Comparison of ENCODE assay signal across 16 cellular contexts in the genomic region with DNA sequence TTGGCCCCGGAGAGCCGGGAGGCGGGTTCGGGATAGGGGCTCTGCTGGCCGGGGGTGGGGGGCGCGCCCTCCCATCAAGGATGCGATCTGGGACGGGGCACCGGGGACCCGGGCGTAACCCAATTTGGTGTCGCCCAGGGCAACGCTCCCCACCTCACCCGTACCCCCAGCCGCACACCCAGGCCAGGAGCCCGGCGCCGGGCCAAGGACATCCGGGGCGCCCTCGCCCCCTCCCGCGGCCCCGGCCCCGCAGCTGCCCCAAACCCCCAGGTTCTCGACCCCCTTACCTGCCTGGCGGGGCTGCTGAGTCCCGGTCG. TPM values are rescaled to one million over a fixed set of nuclear protein-coding genes. Genes with fewer than 3 reads are reported as not detected.
DNase-seq lines count a peak whose midpoint lies in the region; ATAC-seq and TF ChIP-seq lines count a peak whose summit lies in the region.
"Had no signal": no experiment of that assay in that cellular context is flagged by ENCODE, and none has a peak within 500 bp of the region (broad histone marks: within the 10 kb centered on the region; RNA-seq: fewer than 3 reads in every experiment).

No MANE protein-coding gene starts in this region.

- H3K79me1 ChIP-seq in trophoblast cell (ENCODE audit: low read length), result peaks cover under 1% of the 10 kb centered on the region

- TF ChIP-seq CTCF in AG04450 (IDR thresholded peaks at IDR 0.05; ENCODE audit: low read depth, low read length) (no peak), esophagus muscularis mucosa (IDR thresholded peaks at IDR 0.05) (no peak)

- intact Hi-C loops in esophagus muscularis mucosa (cut with DNase I), result no loop called here

- POLR2A ChIA-PET in AG04450 (lab: Yijun Ruan, JAX) (no interaction called here), HEK293T (lab: Yijun Ruan, JAX) (no interaction called here)

- no peak overlapping the region for H2BK120ac ChIP-seq in trophoblast cell (ENCODE audit: insufficient read depth, low read length, poor library complexity)

- H2BK5ac ChIP-seq in trophoblast cell (ENCODE audit: low read depth, low read length, poor library complexity), result no peak overlapping the region

- no peak overlapping the region for H4K12ac ChIP-seq in trophoblast cell (ENCODE audit: low read depth, low read length)

- H3K18ac ChIP-seq in trophoblast cell (ENCODE audit: low read length), result no peak overlapping the region

- CTCF ChIA-PET in AG04450 (lab: Charles Lee), result interaction anchor here (0.9 kb wide), 2 partner anchors 13 to 16 kb away, joined by 3 to 5 read pairs; no protein-coding TSS in a partner anchor
- CTCF ChIA-PET in HEK293T (lab: Yijun Ruan, JAX), result no interaction called here

- H3K14ac ChIP-seq in trophoblast cell (ENCODE audit: low read length), result no peak overlapping the region

- H3K27ac ChIP-seq in AG04450 (ENCODE audit: low read depth, low read length) (no peak overlapping the region), HUES64 (ENCODE audit: low read depth, low read length) (no peak overlapping the region), esophagus muscularis mucosa (replicated peaks in 1 of 4) (no peak overlapping the region), trophoblast cell (ENCODE audit: low read depth, low read length) (no peak overlapping the region)

- 49% methylated on average over 22 of the region's 30 CpGs for WGBS in HUES64
- no CpG with 5 or more reads among the region's 30 CpGs for WGBS in esophagus muscularis mucosa
- no CpG with 5 or more reads among the region's 30 CpGs for WGBS in trophoblast cell (ENCODE audit: extremely low coverage, insufficient coverage, insufficient read length)

- no peak for DNase-seq in AG04450 (ENCODE audit: low read depth, low spot score)
- no peak for DNase-seq in esophagus muscularis mucosa (ENCODE audit: extremely low spot score)
- no peak for DNase-seq in trophoblast cell
- DNase-seq in HEK293T (ENCODE audit: extremely low spot score), result no peak
- no peak for DNase-seq in NCI-H1694 (lab: John Stamatoyannopoulos, UW)
- DNase-seq in anterior cingulate cortex (lab: John Stamatoyannopoulos, UW), result no peak
- DNase-seq: activated CD4-positive, alpha-beta T cell treated with anti-CD3 and anti-CD28 coated beads, Interleukin-2, amount 50 U/mL, for 48 hours; NCI-H1930; OCI-M1; T-helper 17 cell had no signal

- no peak overlapping the region for H2BK12ac ChIP-seq in trophoblast cell (ENCODE audit: low read length)

- H3K79me2 ChIP-seq in trophoblast cell (ENCODE audit: control insufficient read depth, insufficient read depth, low read length, poor library complexity), result no peaks in the 10 kb centered on the region

- TF ChIP-seq POLR2A in esophagus muscularis mucosa (IDR thresholded peaks at IDR 0.05; ENCODE audit: low read depth), result no peak

- peak overlapping the region; percentile 63 for H3K4me3 ChIP-seq in AG04450 (ENCODE audit: low read depth, low read length)
- H3K4me3 ChIP-seq in HUES64 (ENCODE audit: low read length), result peak overlapping the region; percentile 35
- peak overlapping the region; percentile 40 to 56 (median 43) for H3K4me3 ChIP-seq in esophagus muscularis mucosa
- H3K4me3 ChIP-seq in trophoblast cell (ENCODE audit: low read depth, low read length), result no peak overlapping the region

- TF ChIP-seq EP300 in esophagus muscularis mucosa (IDR thresholded peaks at IDR 0.05), result no peak

- no peaks in the 10 kb centered on the region for H3K27me3 ChIP-seq in AG04450 (ENCODE audit: control insufficient read depth, insufficient read depth, low read length)
- peaks cover 49% of the 10 kb centered on the region for H3K27me3 ChIP-seq in HUES64 (ENCODE audit: insufficient read depth, low read length)
- H3K27me3 ChIP-seq in esophagus muscularis mucosa, result peaks cover 5 to 98% (median 30%) of the 10 kb centered on the region in 4 donors
- peaks cover 31% of the 10 kb centered on the region for H3K27me3 ChIP-seq in trophoblast cell (ENCODE audit: insufficient read depth, low read length)

- no peak overlapping the region for H2AK5ac ChIP-seq in trophoblast cell (ENCODE audit: low read length)

- H3K4me1 ChIP-seq in HUES64 (ENCODE audit: insufficient read depth, low read length), result no peaks in the 10 kb centered on the region
- peaks cover 17 to 33% (median 30%) of the 10 kb centered on the region in 4 donors for H3K4me1 ChIP-seq in esophagus muscularis mucosa
- peaks cover 0 to 3% of the 10 kb centered on the region in 2 experiments for H3K4me1 ChIP-seq in trophoblast cell (ENCODE audit: control insufficient read depth in 1 of 2, insufficient read depth in 2 of 2, low read length in 2 of 2)

- H3K4me2 ChIP-seq in trophoblast cell (ENCODE audit: low read length), result peak overlapping the region; percentile 51

- H3K9ac ChIP-seq in HUES64 (ENCODE audit: low read depth, low read length) (no peak overlapping the region), trophoblast cell (ENCODE audit: low read length) (no peak overlapping the region)

- H3K23ac ChIP-seq in trophoblast cell (ENCODE audit: low read length), result no peak overlapping the region

- H3K36me3 ChIP-seq in HUES64 (ENCODE audit: insufficient read depth, low read length), result no peaks in the 10 kb centered on the region
- no peaks in the 10 kb centered on the region for H3K36me3 ChIP-seq in esophagus muscularis mucosa
- no peaks in the 10 kb centered on the region for H3K36me3 ChIP-seq in trophoblast cell (ENCODE audit: control insufficient read depth in 1 of 2, insufficient read depth in 2 of 2, low read length in 2 of 2)

- H4K8ac ChIP-seq in trophoblast cell (ENCODE audit: low read depth, low read length), result no peak overlapping the region

- no peak overlapping the region for H4K91ac ChIP-seq in trophoblast cell (ENCODE audit: low read depth, low read length)

- H3K9me3 ChIP-seq in AG04450 (ENCODE audit: control insufficient read depth, insufficient read depth, low read length), result no peaks in the 10 kb centered on the region
- peaks cover 22% of the 10 kb centered on the region; the same call in 1 of the 2 replicates for H3K9me3 ChIP-seq in HUES64 (ENCODE audit: insufficient read depth, low read depth, low read length)
- H3K9me3 ChIP-seq in esophagus muscularis mucosa, result no peaks in the 10 kb centered on the region
- H3K9me3 ChIP-seq in trophoblast cell (ENCODE audit: insufficient read depth, low read depth, low read length), result peaks cover 14% of the 10 kb centered on the region

- no peak for ATAC-seq in HG03521 (IDR thresholded peaks at IDR 0.05; ENCODE audit: unreplicated experiment)
- ATAC-seq: T-helper 17 cell had no signal

- H3K4ac ChIP-seq in trophoblast cell (ENCODE audit: low read depth, low read length), result no peak overlapping the region

- no peak overlapping the region for H2AFZ ChIP-seq in trophoblast cell (ENCODE audit: insufficient read depth, low read length, poor library complexity)

TF ChIP-seq in HEK293T, 16 proteins besides CTCF, POLR2A, EP300 and RAD21:
- TF ChIP-seq FOXA1 (IDR thresholded peaks at IDR 0.05), result no peak
- no peak for TF ChIP-seq SUZ12 (IDR thresholded peaks at IDR 0.05)
- TF ChIP-seq CTBP1 (IDR thresholded peaks at IDR 0.05; ENCODE audit: borderline replicate concordance), result no peak
- TF ChIP-seq LEF1 (IDR thresholded peaks at IDR 0.05; ENCODE audit: borderline replicate concordance), result no peak
- TF ChIP-seq BHLHE40 (IDR thresholded peaks at IDR 0.05; ENCODE audit: borderline replicate concordance), result no peak
- TF ChIP-seq HDGF (IDR thresholded peaks at IDR 0.05; ENCODE audit: borderline replicate concordance), result no peak
- TF ChIP-seq, protein P1, sequence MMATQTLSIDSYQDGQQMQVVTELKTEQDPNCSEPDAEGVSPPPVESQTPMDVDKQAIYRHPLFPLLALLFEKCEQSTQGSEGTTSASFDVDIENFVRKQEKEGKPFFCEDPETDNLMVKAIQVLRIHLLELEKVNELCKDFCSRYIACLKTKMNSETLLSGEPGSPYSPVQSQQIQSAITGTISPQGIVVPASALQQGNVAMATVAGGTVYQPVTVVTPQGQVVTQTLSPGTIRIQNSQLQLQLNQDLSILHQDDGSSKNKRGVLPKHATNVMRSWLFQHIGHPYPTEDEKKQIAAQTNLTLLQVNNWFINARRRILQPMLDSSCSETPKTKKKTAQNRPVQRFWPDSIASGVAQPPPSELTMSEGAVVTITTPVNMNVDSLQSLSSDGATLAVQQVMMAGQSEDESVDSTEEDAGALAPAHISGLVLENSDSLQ (IDR thresholded peaks at IDR 0.05), result no peak
- no peak for TF ChIP-seq SP1 (IDR thresholded peaks at IDR 0.05)
- TF ChIP-seq L3MBTL2 (conservative IDR thresholded peaks at IDR 0.05), result no peak
- TF ChIP-seq ELF4 (IDR thresholded peaks at IDR 0.05), result no peak
- TF ChIP-seq NFRKB (IDR thresholded peaks at IDR 0.05), result no peak
- no peak for TF ChIP-seq FOXK2 (IDR thresholded peaks at IDR 0.05)
- TF ChIP-seq TARDBP (IDR thresholded peaks at IDR 0.05), result no peak
- TF ChIP-seq ZNF384 (IDR thresholded peaks at IDR 0.05), result no peak

RNA-seq across cellular contexts. Expression of a gene that starts 0.5 kb away (rescaled TPM):
- polyA plus RNA-seq in AG04450 (2011; rRNA removed), result 2.4 and 3.5 TPM in 2 replicates
- 3.5 and 9.2 TPM in 2 replicates for polyA minus RNA-seq in AG04450 (2011; rRNA and poly(A)+ RNA removed)
- polyA plus RNA-seq in HUES64 (2013, experiment 1 of 2), result 2.9 TPM
- 3.9 TPM for polyA plus RNA-seq in HUES64 (2013, experiment 2 of 2)
- total RNA-seq in esophagus muscularis mucosa, result under 1 TPM in 3 of 4 donors, not detected in 1; 0.11 to 0.42 (median 0.39) TPM
- polyA plus RNA-seq in trophoblast cell (2013), result 3.7 and 4.4 TPM in 2 replicates
- total RNA-seq: lung microvascular endothelial cell, T-helper 17 cell had no signal
- polyA plus RNA-seq: CD14-positive monocyte had no signal

RNA-seq across cellular contexts. Expression of a gene that starts 4.1 kb away (rescaled TPM):
- polyA plus RNA-seq in AG04450 (2011; rRNA removed), result 43.9 and 64.1 TPM in 2 replicates
- 8.5 and 10.2 TPM in 2 replicates for polyA minus RNA-seq in AG04450 (2011; rRNA and poly(A)+ RNA removed)
- 1.9 TPM for polyA plus RNA-seq in HUES64 (2013, experiment 1 of 2)
- polyA plus RNA-seq in HUES64 (2013, experiment 2 of 2), result 2.8 TPM
- 10 to 100 TPM in 3 of 4 donors, 1 to 10 TPM in 1; 8.3 to 15.4 (median 11.1) TPM for total RNA-seq in esophagus muscularis mucosa
- polyA plus RNA-seq in trophoblast cell (2013), result 13.4 and 15.0 TPM in 2 replicates

RNA-seq across cellular contexts. Expression of a gene that starts 51.2 kb away (rescaled TPM):
- polyA plus RNA-seq in AG04450 (2011; rRNA removed), result not detected in 2 replicates
- polyA minus RNA-seq in AG04450 (2011; rRNA and poly(A)+ RNA removed), result not detected in 2 replicates
- not detected for polyA plus RNA-seq in HUES64 (2013, experiment 1 of 2)
- polyA plus RNA-seq in HUES64 (2013, experiment 2 of 2), result not detected
- not detected for total RNA-seq in esophagus muscularis mucosa
- polyA plus RNA-seq in trophoblast cell (2013), result 32.8 and 36.8 TPM in 2 replicates
- total RNA-seq: lung microvascular endothelial cell, pulmonary artery endothelial cell, T-helper 17 cell, ureter had no signal
- polyA plus RNA-seq: CD14-positive monocyte had no signal
